Comparison of ENCODE assay signal across 13 cellular contexts in the genomic region with DNA sequence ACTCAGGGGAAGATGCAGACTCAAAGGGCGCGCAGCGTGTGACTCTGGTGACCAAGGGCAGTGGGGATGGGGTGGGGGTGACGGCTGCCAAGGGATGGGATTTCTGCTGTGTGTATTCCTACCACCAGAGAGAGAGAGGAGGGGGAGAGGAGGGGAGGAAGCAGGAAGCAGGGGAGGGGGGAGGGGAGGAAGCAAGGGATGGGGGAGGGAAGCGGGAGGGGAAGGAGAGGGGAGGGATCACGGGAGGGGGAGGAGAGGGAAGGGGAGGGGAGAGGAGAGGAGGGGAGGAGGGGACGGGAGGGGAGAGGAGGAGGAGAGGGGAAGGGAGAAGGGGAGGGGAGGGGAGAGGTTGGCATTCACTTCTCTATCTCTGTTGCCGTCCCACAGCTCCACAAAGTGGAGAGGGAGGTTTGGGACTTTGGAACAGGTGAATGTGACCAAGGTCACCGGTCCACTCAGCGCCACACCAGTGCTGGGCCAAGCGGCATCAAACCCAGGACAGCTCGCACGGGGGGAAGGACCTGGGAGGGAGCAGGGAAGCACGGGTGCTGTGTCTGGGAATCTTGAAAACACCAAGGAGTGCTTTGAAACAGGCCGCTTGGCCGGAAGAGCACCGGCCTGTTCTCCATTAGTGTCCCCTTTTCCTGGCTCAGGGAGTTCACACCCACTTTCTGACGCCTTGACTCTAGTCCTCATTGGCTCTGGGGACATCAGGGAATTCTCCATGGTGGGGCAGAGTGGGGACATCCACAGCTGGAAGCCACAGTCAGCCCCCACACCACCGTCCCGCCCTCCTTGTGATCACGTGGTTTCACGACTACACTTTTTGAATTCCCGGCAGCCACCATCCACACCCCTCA.
DNase-seq lines count a peak whose midpoint lies in the region; ATAC-seq, FAIRE-seq and TF ChIP-seq lines count a peak whose summit lies in the region.
"Had no signal": no experiment of that assay in that cellular context is flagged by ENCODE, and none has a peak within 500 bp of the region (broad histone marks: within the 10 kb centered on the region; RNA-seq: fewer than 3 reads in every experiment).

No MANE protein-coding gene starts in this region.

- no peaks in the 10 kb centered on the region for H3K27me3 Mint-ChIP-seq in astrocyte (ENCODE audit: low read depth, unreplicated experiment)
- H3K27me3 Mint-ChIP-seq in progenitor cell of endocrine pancreas: no peaks in the 10 kb centered on the region
- peaks cover 14% of the 10 kb centered on the region for H3K27me3 Mint-ChIP-seq in activated T-cell treated with anti-CD3 and anti-CD28 coated beads, Interleukin-2, amount 50 U/mL, for 24 hours

- peak; percentile 38; the same call in 1 of the 2 replicates for TF ChIP-seq RAD21 in HepG2 (CRISPR knock-in tag; IDR thresholded peaks at IDR 0.05)

- H3F3A ChIP-seq in GM23248 (ENCODE audit: insufficient read depth): no peaks in the 10 kb centered on the region

- CTCF ChIA-PET in HepG2 (lab: Yijun Ruan, JAX; ENCODE audit: low intra/inter-chr PET ratio, low total read pairs): no interaction called here

- POLR2A ChIA-PET in HepG2 (lab: Yijun Ruan, JAX): interaction anchor here (0.6 to 2.0 kb wide), 12 partner anchors 10 to 176 kb away, joined by 3 to 42 read pairs (median 6); no protein-coding TSS in a partner anchor

- no peak for FAIRE-seq in astrocyte (lab: Jason Lieb, UNC)
- peak; percentile 72 for FAIRE-seq in HepG2 (lab: Jason Lieb, UNC)
- FAIRE-seq: H54 had no signal

- TF ChIP-seq CTCF in astrocyte (IDR thresholded peaks at IDR 0.05; ENCODE audit: insufficient read depth, low read depth, low read length): no peak
- TF ChIP-seq CTCF in HepG2 (CRISPR knock-in tag; IDR thresholded peaks at IDR 0.05): peak; percentile 37
- no peak for TF ChIP-seq CTCF in progenitor cell of endocrine pancreas (IDR thresholded peaks at IDR 0.05; ENCODE audit: unreplicated experiment)

- H3K27me3 ChIP-seq in GM23248 (replicated peaks; ENCODE audit: insufficient read depth) (no peaks in the 10 kb centered on the region), astrocyte (ENCODE audit: insufficient read depth, low read length) (no peaks in the 10 kb centered on the region), HepG2 (ENCODE audit: control insufficient read depth in 1 of 2, insufficient read depth in 2 of 2, low read length in 2 of 2) (no peaks in the 10 kb centered on the region)
- H3K27me3 ChIP-seq: cardiac muscle cell, sigmoid colon had no signal

- peak in 1 of 2 experiments; percentile 39; a peak in 2 of 4 replicates for TF ChIP-seq POLR2A in HepG2 (IDR thresholded peaks at IDR 0.05; ENCODE audit: insufficient read depth in 1 of 2, low read depth in 2 of 2, low read length in 2 of 2)

- H3K4me2 ChIP-seq in GM23248 (ENCODE audit: unreplicated experiment) (no peak overlapping the region), astrocyte (ENCODE audit: low read length) (peak overlapping the region; percentile 11), HepG2 (ENCODE audit: low read depth, low read length) (peak overlapping the region; percentile 70)

- peaks cover 47% of the 10 kb centered on the region for H3K79me2 ChIP-seq in GM23248 (ENCODE audit: insufficient read depth)
- peaks cover 84% of the 10 kb centered on the region for H3K79me2 ChIP-seq in astrocyte (ENCODE audit: insufficient read depth, low read length)
- H3K79me2 ChIP-seq in HepG2 (ENCODE audit: insufficient read depth, low read length): peaks cover 83% of the 10 kb centered on the region

- DNase-seq in GM23248 (peak; percentile 7), astrocyte (ENCODE audit: low read depth) (no peak), HepG2 (ENCODE audit: low spot score) (peak; percentile 80), progenitor cell of endocrine pancreas (ENCODE audit: low spot score, unreplicated experiment) (no peak), DMS153 (lab: John Stamatoyannopoulos, UW) (no peak)
- no peak for DNase-seq in activated T-cell treated with anti-CD3 and anti-CD28 coated beads, Interleukin-2, amount 50 U/mL, for 24 hours
- no peak for DNase-seq in activated CD4-positive, CD25-positive, alpha-beta regulatory T cell treated with anti-CD3 and anti-CD28 coated beads, Interleukin-2, amount 50 U/mL, for 72 hours
- DNase-seq: NCI-H1436; sigmoid colon; stimulated activated CD4-positive, alpha-beta T cell treated with anti-CD3 and anti-CD28 coated beads, Interleukin-1b, Interleukin-23, amount 100 ng/mL, for 48 hours had no signal

- TF ChIP-seq EP300 in HepG2 (IDR thresholded peaks at IDR 0.05; ENCODE audit: low read depth in 2 of 2, low read length in 2 of 2) (peak; percentile 20 to 46; a peak in 1 of 4 replicates), HepG2 (CRISPR knock-in tag; IDR thresholded peaks at IDR 0.05; ENCODE audit: borderline replicate concordance) (0 out of 2 replicates have a peak, but pooled peaks have one; percentile 19)

- H3K9me2 ChIP-seq in GM23248 (ENCODE audit: insufficient read depth): no peaks in the 10 kb centered on the region

- no peak overlapping the region for H2AFZ ChIP-seq in GM23248
- no peak overlapping the region for H2AFZ ChIP-seq in astrocyte (ENCODE audit: low read depth, low read length)
- H2AFZ ChIP-seq in HepG2 (ENCODE audit: low read length): no peak overlapping the region

- BruUV-seq in HepG2 (replicated peaks; lab: Mats Ljungman, UMichigan): TSS peak; percentile 56

- ATAC-seq in HepG2 (peak; percentile 81), HG02588 (IDR thresholded peaks at IDR 0.05; ENCODE audit: unreplicated experiment) (no peak)

- H3K9me3 ChIP-seq in GM23248 (ENCODE audit: low read depth) (no peaks in the 10 kb centered on the region), astrocyte (ENCODE audit: insufficient read depth, low read depth, low read length) (no peaks in the 10 kb centered on the region), HepG2 (ENCODE audit: low read length) (no peaks in the 10 kb centered on the region)
- H3K9me3 ChIP-seq: sigmoid colon had no signal

- H3K4me1 Mint-ChIP-seq in astrocyte (ENCODE audit: low read depth, unreplicated experiment) (peaks cover 13% of the 10 kb centered on the region), progenitor cell of endocrine pancreas (ENCODE audit: low read depth) (peaks cover 39% of the 10 kb centered on the region)
- H3K4me1 Mint-ChIP-seq in activated T-cell treated with anti-CD3 and anti-CD28 coated beads, Interleukin-2, amount 50 U/mL, for 24 hours (ENCODE audit: low read depth): peaks cover 2% of the 10 kb centered on the region

- peaks cover 2% of the 10 kb centered on the region for H3K9me3 Mint-ChIP-seq in astrocyte (ENCODE audit: unreplicated experiment)
- H3K9me3 Mint-ChIP-seq in progenitor cell of endocrine pancreas (ENCODE audit: low read depth): no peaks in the 10 kb centered on the region
- H3K9me3 Mint-ChIP-seq in activated T-cell treated with anti-CD3 and anti-CD28 coated beads, Interleukin-2, amount 50 U/mL, for 24 hours: no peaks in the 10 kb centered on the region

- H3K4me3 ChIP-seq in GM23248: no peak overlapping the region
- no peak overlapping the region for H3K4me3 ChIP-seq in astrocyte (ENCODE audit: insufficient read depth, low read depth, low read length)
- peak overlapping the region in 1 of 3 experiments; percentile 40; a peak in 1 of 6 replicates for H3K4me3 ChIP-seq in HepG2 (replicated peaks in 1 of 3; ENCODE audit: insufficient read depth in 1 of 3, low read depth in 2 of 3, low read length in 3 of 3)
- H3K4me3 ChIP-seq: cardiac muscle cell, sigmoid colon had no signal

- H3K27ac Mint-ChIP-seq in astrocyte (ENCODE audit: unreplicated experiment) (no peak overlapping the region), progenitor cell of endocrine pancreas (peak overlapping the region; percentile 62)
- no peak overlapping the region for H3K27ac Mint-ChIP-seq in activated T-cell treated with anti-CD3 and anti-CD28 coated beads, Interleukin-2, amount 50 U/mL, for 24 hours

- no peak overlapping the region for H3K27ac ChIP-seq in GM23248
- no peak overlapping the region for H3K27ac ChIP-seq in astrocyte (ENCODE audit: low read depth, low read length)
- H3K27ac ChIP-seq in HepG2 (ENCODE audit: extremely low read length, insufficient read depth, low read length): peak overlapping the region; percentile 85
- H3K27ac ChIP-seq: cardiac muscle cell, sigmoid colon had no signal

- in situ Hi-C loops in GM23248 (cut with MboI) (no loop called here), HepG2 (cut with HindIII; ENCODE audit: extremely low pct_ligation_motif_present, low pct_unique_long_range_greater_than_20kb) (no loop called here)

- 45 to 49% methylated on average over 20 to 23 of the region's 23 CpGs for WGBS in GM23248 (ENCODE audit: low coverage in 1 of 2, low lambda C conversion rate in 2 of 2, missing lambda C conversion rate in 2 of 2), 2 experiments
- 24% methylated on average over 18 of the region's 23 CpGs for WGBS in HepG2 (ENCODE audit: low lambda C conversion rate)

- no peak overlapping the region for H3K4me3 Mint-ChIP-seq in astrocyte (ENCODE audit: unreplicated experiment)
- no peak overlapping the region for H3K4me3 Mint-ChIP-seq in progenitor cell of endocrine pancreas (ENCODE audit: low read depth)
- H3K4me3 Mint-ChIP-seq in activated T-cell treated with anti-CD3 and anti-CD28 coated beads, Interleukin-2, amount 50 U/mL, for 24 hours: no peak overlapping the region

- H4K20me1 ChIP-seq in GM23248 (ENCODE audit: insufficient read depth): no peaks in the 10 kb centered on the region; the same call in 1 of the 2 replicates
- H4K20me1 ChIP-seq in astrocyte (ENCODE audit: insufficient read depth, low read length): peaks cover 91% of the 10 kb centered on the region
- H4K20me1 ChIP-seq in HepG2 (ENCODE audit: insufficient read depth, low read length): no peaks in the 10 kb centered on the region

- intact Hi-C loops in HepG2 (cut with micrococcal nuclease; ENCODE audit: unreplicated experiment): loop anchor here (2.0 kb wide), 1 partner anchor 22 kb away; no protein-coding TSS in a partner anchor

- H3K4me1 ChIP-seq in GM23248 (ENCODE audit: insufficient read depth): no peaks in the 10 kb centered on the region
- peaks cover 27% of the 10 kb centered on the region for H3K4me1 ChIP-seq in astrocyte (ENCODE audit: insufficient read depth, low read length)
- H3K4me1 ChIP-seq in HepG2 (ENCODE audit: insufficient read depth, low read length): peaks cover 82% of the 10 kb centered on the region

- H3K36me3 Mint-ChIP-seq in astrocyte (ENCODE audit: low read depth, unreplicated experiment): peaks cover 23% of the 10 kb centered on the region
- peaks cover 2% of the 10 kb centered on the region for H3K36me3 Mint-ChIP-seq in progenitor cell of endocrine pancreas (ENCODE audit: insufficient read depth)
- no peaks in the 10 kb centered on the region for H3K36me3 Mint-ChIP-seq in activated T-cell treated with anti-CD3 and anti-CD28 coated beads, Interleukin-2, amount 50 U/mL, for 24 hours (ENCODE audit: low read depth)

- H3K9ac ChIP-seq in GM23248 (no peak overlapping the region), astrocyte (ENCODE audit: low read length) (no peak overlapping the region), HepG2 (ENCODE audit: insufficient read depth, low read depth, low read length) (peak overlapping the region; percentile 49; the same call in 1 of the 2 replicates)

- no peaks in the 10 kb centered on the region for H3K36me3 ChIP-seq in GM23248 (ENCODE audit: low read depth)
- no peaks in the 10 kb centered on the region for H3K36me3 ChIP-seq in astrocyte (ENCODE audit: insufficient read depth, low read length)
- H3K36me3 ChIP-seq in HepG2 (replicated peaks in 1 of 2; ENCODE audit: control insufficient read depth in 1 of 2, insufficient read depth in 2 of 2, low read length in 2 of 2): peaks cover 3 to 9% of the 10 kb centered on the region in 2 experiments; a peak in 2 of 5 replicates
- H3K36me3 ChIP-seq: cardiac muscle cell, sigmoid colon had no signal

Comparison
In these comparisons a context has a peak if more than half of its experiments do, and no peak if none do; other contexts are left out.
1. DNase-seq: peak in GM23248 (single experiment) and HepG2 (single experiment); none in astrocyte (single experiment), progenitor cell of endocrine pancreas (single experiment), DMS153 (single experiment), activated T-cell treated with anti-CD3 and anti-CD28 coated beads, Interleukin-2, amount 50 U/mL, for 24 hours (single experiment) and activated CD4-positive, CD25-positive, alpha-beta regulatory T cell treated with anti-CD3 and anti-CD28 coated beads, Interleukin-2, amount 50 U/mL, for 72 hours (single experiment).